Comparison of ENCODE assay signal across 17 cellular contexts in genomic region chr10:125840955-125841354, GRCh38. TPM values are rescaled to one million over a fixed set of nuclear protein-coding genes. Genes with fewer than 3 reads are reported as not detected.
A peak's percentile ranks its signal among the peaks of the same experiment; 100 is the strongest.
DNase-seq lines count a peak whose midpoint lies in the region; ATAC-seq, FAIRE-seq and TF ChIP-seq lines count a peak whose summit lies in the region.
"Had no signal": no experiment of that assay in that cellular context is flagged by ENCODE, and none has a peak within 500 bp of the region (broad histone marks: within the 10 kb centered on the region; RNA-seq: fewer than 3 reads in every experiment).

No MANE protein-coding gene starts in this region.

- peak overlapping the region; percentile 23 for H3K27ac ChIP-seq in endothelial cell of umbilical vein (ENCODE audit: insufficient read depth, low read depth, low read length)
- H3K27ac ChIP-seq: esophagus muscularis mucosa had no signal

- peak overlapping the region; percentile 40 for H3K4me2 ChIP-seq in endothelial cell of umbilical vein (ENCODE audit: insufficient read depth, low read length)
- H3K4me2 ChIP-seq: smooth muscle cell had no signal

- H3K36me3 ChIP-seq in endothelial cell of umbilical vein (ENCODE audit: control insufficient read depth in 2 of 2, extremely low read depth in 1 of 2, insufficient read depth in 2 of 2, low read length in 2 of 2): peaks cover 21 to 22% of the 10 kb centered on the region in 2 experiments

- no peak for TF ChIP-seq CTCF in endothelial cell of umbilical vein (IDR thresholded peaks at IDR 0.05; ENCODE audit: extremely low read depth in 1 of 2, insufficient read depth in 1 of 2, low read depth in 1 of 2, low read length in 2 of 2)

- H3K9me3 ChIP-seq in endothelial cell of umbilical vein (replicated peaks; ENCODE audit: control insufficient read depth, insufficient read depth, low read length): no peaks in the 10 kb centered on the region
- H3K9me3 ChIP-seq: esophagus muscularis mucosa had no signal

- intact Hi-C loops in endothelial cell of umbilical vein (cut with micrococcal nuclease): no loop called here

- no peaks in the 10 kb centered on the region for H4K20me1 ChIP-seq in endothelial cell of umbilical vein (replicated peaks; ENCODE audit: control insufficient read depth, extremely low read depth, insufficient read depth, low read length)

- H3K4me1 ChIP-seq in endothelial cell of umbilical vein (ENCODE audit: control insufficient read depth, extremely low read depth, insufficient read depth, low read length): peaks cover 14% of the 10 kb centered on the region

- no TSS peak for BruUV-seq in endothelial cell of umbilical vein (replicated peaks; lab: Mats Ljungman, UMichigan)

- no peaks in the 10 kb centered on the region for H3K9me1 ChIP-seq in endothelial cell of umbilical vein (replicated peaks; ENCODE audit: control insufficient read depth, extremely low read depth, insufficient read depth, low read length)

- CTCF ChIA-PET in endothelial cell of umbilical vein (lab: Charles Lee): no interaction called here

- no peaks in the 10 kb centered on the region for H3K79me2 ChIP-seq in endothelial cell of umbilical vein (ENCODE audit: control insufficient read depth, insufficient read depth, low read length)

- ATAC-seq in esophagus mucosa: no peak
- ATAC-seq: naive thymus-derived CD8-positive, alpha-beta T cell had no signal

- no peak overlapping the region for H3K4me3 ChIP-seq in endothelial cell of umbilical vein (replicated peaks in 1 of 3; ENCODE audit: insufficient read depth in 1 of 3, low read depth in 1 of 3, low read length in 3 of 3)
- H3K4me3 ChIP-seq: esophagus muscularis mucosa, smooth muscle cell had no signal

- dilution Hi-C loops in endothelial cell of umbilical vein (cut with MboI; ENCODE audit: extremely low pct_ligation_motif_present, low sequenced_read_pairs): no loop called here

- no peak overlapping the region for H3K9ac ChIP-seq in endothelial cell of umbilical vein (replicated peaks; ENCODE audit: extremely low read depth, insufficient read depth, low read length)

- no peak for TF ChIP-seq POLR2A in endothelial cell of umbilical vein (IDR thresholded peaks at IDR 0.05; ENCODE audit: low read depth, low read length)

- POLR2A ChIA-PET in endothelial cell of umbilical vein (lab: Charles Lee): no interaction called here

- H2AFZ ChIP-seq in endothelial cell of umbilical vein (ENCODE audit: low read depth, low read length): no peak overlapping the region

- FAIRE-seq in endothelial cell of umbilical vein (lab: Jason Lieb, UNC): peak; percentile 85
- no peak for FAIRE-seq in HTR-8/SVneo (lab: Jason Lieb, UNC)

- no peaks in the 10 kb centered on the region for H3K27me3 ChIP-seq in endothelial cell of umbilical vein (ENCODE audit: control insufficient read depth in 2 of 2, insufficient read depth in 2 of 2, low read length in 2 of 2)
- H3K27me3 ChIP-seq: esophagus muscularis mucosa had no signal

- DNase-seq in ELR (ENCODE audit: low read depth): peak; percentile 37
- peak; percentile 2 to 16 for DNase-seq in SHP77 (lab: John Stamatoyannopoulos, UW)
- DNase-seq in endothelial cell of umbilical vein (ENCODE audit: low read depth, low spot score): peak; percentile 71
- DNase-seq in renal cortical epithelial cell (ENCODE audit: low read depth): peak; percentile 17
- no peak for DNase-seq in HTR-8/SVneo (ENCODE audit: insufficient read length, low spot score)
- DNase-seq in COLO668 (lab: John Stamatoyannopoulos, UW; ENCODE audit: unreplicated experiment): no peak
- DNase-seq: activated CD4-positive, alpha-beta T cell treated with anti-CD3 and anti-CD28 coated beads, Interleukin-2, amount 50 U/mL, for 1 hour; activated naive CD4-positive, alpha-beta T cell; islet precursor cell; naive thymus-derived CD8-positive, alpha-beta T cell; NCI-H1417; NCI-H345; stimulated activated CD4-positive, alpha-beta T cell treated with anti-CD3 and anti-CD28 coated beads, Interleukin-4, amount 100 ng/mL, for 24 hours had no signal

TF ChIP-seq in endothelial cell of umbilical vein, 7 proteins besides CTCF, POLR2A, EP300 and RAD21:
- TF ChIP-seq FOS (IDR thresholded peaks at IDR 0.05; ENCODE audit: borderline replicate concordance, insufficient read depth, low read length) (peak; percentile 49), MYC (IDR thresholded peaks at IDR 0.05; ENCODE audit: low read depth, low read length) (no peak), JUN (IDR thresholded peaks at IDR 0.05; ENCODE audit: borderline replicate concordance, insufficient read depth, insufficient read length, low read depth) (peak; percentile 44), EZH2 (IDR thresholded peaks at IDR 0.05; ENCODE audit: borderline replicate concordance, low read depth, low read length, severe bottlenecking) (no peak), GATA2 (IDR thresholded peaks at IDR 0.05; ENCODE audit: insufficient read depth, insufficient read length, low read depth, low read length) (no peak), POLR2AphosphoS5 (IDR thresholded peaks at IDR 0.05; ENCODE audit: insufficient read depth, low read depth, low read length) (no peak)
- TF ChIP-seq, protein P1, sequence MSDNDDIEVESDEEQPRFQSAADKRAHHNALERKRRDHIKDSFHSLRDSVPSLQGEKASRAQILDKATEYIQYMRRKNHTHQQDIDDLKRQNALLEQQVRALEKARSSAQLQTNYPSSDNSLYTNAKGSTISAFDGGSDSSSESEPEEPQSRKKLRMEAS (IDR thresholded peaks at IDR 0.05; ENCODE audit: insufficient read depth, insufficient read length): no peak

RNA-seq across cellular contexts. Expression of gene BCCIP, which starts 17.6 kb away (rescaled TPM):
- total RNA-seq in endothelial cell of umbilical vein (61.3 and 73.5 TPM in 2 replicates), renal cortical epithelial cell (46.4 and 71.1 TPM in 2 replicates), esophagus mucosa (35.4 TPM)
- 9.4 and 14.5 TPM in 2 replicates for polyA plus RNA-seq in endothelial cell of umbilical vein
- 32.5 and 41.1 TPM in 2 replicates for polyA plus RNA-seq in endothelial cell of umbilical vein (2011; cell fraction: cytosol; rRNA removed)
- 15.4 and 27.1 TPM in 2 replicates for polyA plus RNA-seq in endothelial cell of umbilical vein (2011; cell fraction: nucleus; rRNA removed)
- 79.0 and 116 TPM in 2 replicates for polyA plus RNA-seq in endothelial cell of umbilical vein (2012)
- polyA minus RNA-seq in endothelial cell of umbilical vein: 11.7 and 12.4 TPM in 2 replicates
- polyA minus RNA-seq in endothelial cell of umbilical vein (2011; cell fraction: cytosol; rRNA and poly(A)+ RNA removed): 27.7 TPM
- 15.7 and 21.7 TPM in 2 replicates for polyA minus RNA-seq in endothelial cell of umbilical vein (2011; cell fraction: nucleus; rRNA and poly(A)+ RNA removed)

RNA-seq across cellular contexts. Expression of gene UROS, which starts 17.9 kb away (rescaled TPM):
- total RNA-seq in endothelial cell of umbilical vein (38.4 and 40.2 TPM in 2 replicates), renal cortical epithelial cell (45.3 and 68.8 TPM in 2 replicates), esophagus mucosa (31.6 TPM)
- polyA plus RNA-seq in endothelial cell of umbilical vein: 42.0 and 52.6 TPM in 2 replicates
- polyA plus RNA-seq in endothelial cell of umbilical vein (2011; cell fraction: cytosol; rRNA removed): 30.2 and 33.9 TPM in 2 replicates
- 41.3 and 42.9 TPM in 2 replicates for polyA plus RNA-seq in endothelial cell of umbilical vein (2011; cell fraction: nucleus; rRNA removed)
- 42.1 and 53.1 TPM in 2 replicates for polyA plus RNA-seq in endothelial cell of umbilical vein (2012)
- polyA minus RNA-seq in endothelial cell of umbilical vein: 28.3 and 30.3 TPM in 2 replicates
- polyA minus RNA-seq in endothelial cell of umbilical vein (2011; cell fraction: cytosol; rRNA and poly(A)+ RNA removed): 36.2 TPM
- 23.9 and 25.1 TPM in 2 replicates for polyA minus RNA-seq in endothelial cell of umbilical vein (2011; cell fraction: nucleus; rRNA and poly(A)+ RNA removed)

RNA-seq across cellular contexts. Expression of gene DHX32, which starts 40.1 kb away (rescaled TPM):
- 29.6 and 31.9 TPM in 2 replicates for total RNA-seq in endothelial cell of umbilical vein
- polyA plus RNA-seq in endothelial cell of umbilical vein: 15.5 and 17.1 TPM in 2 replicates
- polyA plus RNA-seq in endothelial cell of umbilical vein (2011; cell fraction: cytosol; rRNA removed): 18.2 and 19.9 TPM in 2 replicates
- 32.9 and 33.0 TPM in 2 replicates for polyA plus RNA-seq in endothelial cell of umbilical vein (2011; cell fraction: nucleus; rRNA removed)
- polyA plus RNA-seq in endothelial cell of umbilical vein (2012): 27.6 and 31.1 TPM in 2 replicates
- polyA minus RNA-seq in endothelial cell of umbilical vein: 29.0 and 30.4 TPM in 2 replicates
- polyA minus RNA-seq in endothelial cell of umbilical vein (2011; cell fraction: cytosol; rRNA and poly(A)+ RNA removed): 34.7 TPM
- polyA minus RNA-seq in endothelial cell of umbilical vein (2011; cell fraction: nucleus; rRNA and poly(A)+ RNA removed): 15.3 and 19.5 TPM in 2 replicates
- 66.1 and 68.1 TPM in 2 replicates for total RNA-seq in renal cortical epithelial cell
- total RNA-seq in esophagus mucosa: 33.6 TPM

RNA-seq across cellular contexts. Expression of gene FANK1, which starts 55.4 kb away (rescaled TPM):
- total RNA-seq in endothelial cell of umbilical vein: 1.4 and 1.6 TPM in 2 replicates
- polyA plus RNA-seq in endothelial cell of umbilical vein: 1.9 and 2.0 TPM in 2 replicates
- polyA plus RNA-seq in endothelial cell of umbilical vein (2011; cell fraction: cytosol; rRNA removed): 2.1 and 2.3 TPM in 2 replicates
- 8.7 and 11.1 TPM in 2 replicates for polyA plus RNA-seq in endothelial cell of umbilical vein (2011; cell fraction: nucleus; rRNA removed)
- polyA plus RNA-seq in endothelial cell of umbilical vein (2012): 4.8 and 7.0 TPM in 2 replicates
- polyA minus RNA-seq in endothelial cell of umbilical vein: 3.0 and 3.2 TPM in 2 replicates
- polyA minus RNA-seq in endothelial cell of umbilical vein (2011; cell fraction: cytosol; rRNA and poly(A)+ RNA removed): 1.1 TPM
- 5.4 and 5.8 TPM in 2 replicates for polyA minus RNA-seq in endothelial cell of umbilical vein (2011; cell fraction: nucleus; rRNA and poly(A)+ RNA removed)
- total RNA-seq in renal cortical epithelial cell: 14.9 and 26.4 TPM in 2 replicates
- total RNA-seq in esophagus mucosa: 3.2 TPM
- total RNA-seq: B cell had no signal
- polyA plus RNA-seq: naive thymus-derived CD8-positive, alpha-beta T cell had no signal

Comparison
In these comparisons a context has a peak if more than half of its experiments do, and no peak if none do; other contexts are left out.
1. DNase-seq: peak in ELR (single experiment), SHP77 (2 of 2), endothelial cell of umbilical vein (single experiment) and renal cortical epithelial cell (single experiment); none in HTR-8/SVneo (single experiment) and COLO668 (single experiment).